Comparison of ENCODE assay signal across 11 cellular contexts in genomic region chr20:45320948-45321595, GRCh38. TPM values are rescaled to one million over a fixed set of nuclear protein-coding genes. Genes with fewer than 3 reads are reported as not detected.
DNase-seq lines count a peak whose midpoint lies in the region; ATAC-seq and TF ChIP-seq lines count a peak whose summit lies in the region.
"Had no signal": no experiment of that assay in that cellular context is flagged by ENCODE, and none has a peak within 500 bp of the region (broad histone marks: within the 10 kb centered on the region; RNA-seq: fewer than 3 reads in every experiment).

No MANE protein-coding gene starts in this region.

- intact Hi-C loops in activated B cell treated with CpG ODN at 0.5 μM for 24 hours (cut with micrococcal nuclease) = loop anchor here (1.0 kb wide), 1 partner anchor 42 kb away; the partner anchor contains the start of gene SYS1

- no peak for TF ChIP-seq CTCF in activated B cell treated with CpG ODN at 0.5 μM for 24 hours (IDR thresholded peaks at IDR 0.05)

- no peak for DNase-seq in activated naive CD4-positive, alpha-beta T cell treated with anti-CD3 and anti-CD28 coated beads, Interleukin-2, amount 50 U/mL, for 16 hours
- peak; percentile 35 for DNase-seq in KG1 (lab: John Stamatoyannopoulos, UW)
- DNase-seq in activated B cell treated with CpG ODN at 0.5 μM for 24 hours = no peak
- DNase-seq in NCI-H526 (lab: John Stamatoyannopoulos, UW) = no peak
- no peak for DNase-seq in NCI-H2107 (lab: John Stamatoyannopoulos, UW)
- DNase-seq in NK-92 treated with Interleukin-12 subunit alpha and Interleukin-12 subunit beta, amount 100 ng/mL, for 24 hours (lab: John Stamatoyannopoulos, UW) = no peak
- DNase-seq: foreskin keratinocyte, T-helper 9 cell had no signal

- CTCF ChIA-PET in activated B cell treated with CpG ODN at 0.5 μM for 24 hours (lab: Charles Lee) = interaction anchor here (1.0 to 5.2 kb wide), 10 partner anchors 9 to 450 kb away, joined by 3 to 49 read pairs (median 5); partner anchors contain the start of gene SYS1

- no peaks in the 10 kb centered on the region for H3K9me3 Mint-ChIP-seq in activated naive CD4-positive, alpha-beta T cell treated with anti-CD3 and anti-CD28 coated beads, Interleukin-2, amount 50 U/mL, for 24 hours
- no peaks in the 10 kb centered on the region for H3K9me3 Mint-ChIP-seq in activated B cell treated with CpG ODN at 0.5 μM for 24 hours

- H3K4me3 Mint-ChIP-seq in activated naive CD4-positive, alpha-beta T cell treated with anti-CD3 and anti-CD28 coated beads, Interleukin-2, amount 50 U/mL, for 24 hours = no peak overlapping the region
- H3K4me3 Mint-ChIP-seq in activated B cell treated with CpG ODN at 0.5 μM for 24 hours = peak overlapping the region; percentile 32

- H3K4me1 Mint-ChIP-seq in activated naive CD4-positive, alpha-beta T cell treated with anti-CD3 and anti-CD28 coated beads, Interleukin-2, amount 50 U/mL, for 24 hours = peaks cover 24% of the 10 kb centered on the region
- peaks cover 37% of the 10 kb centered on the region for H3K4me1 Mint-ChIP-seq in activated B cell treated with CpG ODN at 0.5 μM for 24 hours

- H3K27me3 Mint-ChIP-seq in activated naive CD4-positive, alpha-beta T cell treated with anti-CD3 and anti-CD28 coated beads, Interleukin-2, amount 50 U/mL, for 24 hours = no peaks in the 10 kb centered on the region
- H3K27me3 Mint-ChIP-seq in activated B cell treated with CpG ODN at 0.5 μM for 24 hours = peaks cover 4% of the 10 kb centered on the region

- H3K27ac Mint-ChIP-seq in activated naive CD4-positive, alpha-beta T cell treated with anti-CD3 and anti-CD28 coated beads, Interleukin-2, amount 50 U/mL, for 24 hours = peak overlapping the region; percentile 46
- H3K27ac Mint-ChIP-seq in activated B cell treated with CpG ODN at 0.5 μM for 24 hours = peak overlapping the region; percentile 46

- POLR2A ChIA-PET in activated B cell treated with CpG ODN at 0.5 μM for 24 hours (lab: Charles Lee) = interaction anchor here (0.9 to 2.9 kb wide), 6 partner anchors 9 to 449 kb away, joined by 3 to 19 read pairs (median 4); partner anchors contain the start of gene SYS1

- H3K36me3 Mint-ChIP-seq in activated naive CD4-positive, alpha-beta T cell treated with anti-CD3 and anti-CD28 coated beads, Interleukin-2, amount 50 U/mL, for 24 hours = no peaks in the 10 kb centered on the region
- no peaks in the 10 kb centered on the region for H3K36me3 Mint-ChIP-seq in activated B cell treated with CpG ODN at 0.5 μM for 24 hours (ENCODE audit: low read depth)

- ATAC-seq in activated B cell treated with CpG ODN at 0.5 μM for 24 hours (ENCODE audit: low read depth) = peak; percentile 93
- ATAC-seq in GM21360 (IDR thresholded peaks at IDR 0.05; ENCODE audit: unreplicated experiment) = no peak
- ATAC-seq: foreskin keratinocyte had no signal

RNA-seq across cellular contexts. Expression of gene MATN4, which starts 13.0 kb away (rescaled TPM):
- total RNA-seq in activated B cell treated with CpG ODN at 0.5 μM for 24 hours = not detected in 2 replicates
- total RNA-seq: foreskin keratinocyte, temporal lobe had no signal

RNA-seq across cellular contexts. Expression of gene RBPJL, which starts 14.4 kb away (rescaled TPM):
- not detected in 2 replicates for total RNA-seq in activated B cell treated with CpG ODN at 0.5 μM for 24 hours
- total RNA-seq: foreskin keratinocyte, temporal lobe had no signal

RNA-seq across cellular contexts. Expression of gene SDC4, which starts 27.2 kb away (rescaled TPM):
- total RNA-seq in activated B cell treated with CpG ODN at 0.5 μM for 24 hours = not detected in 2 replicates

RNA-seq across cellular contexts. Expression of gene SYS1, which starts 41.9 kb away (rescaled TPM):
- total RNA-seq in activated B cell treated with CpG ODN at 0.5 μM for 24 hours = 31.7 and 35.2 TPM in 2 replicates

RNA-seq across cellular contexts. Expression of gene TP53TG5, which starts 57.1 kb away (rescaled TPM):
- total RNA-seq in activated B cell treated with CpG ODN at 0.5 μM for 24 hours = not detected in 2 replicates
- total RNA-seq: foreskin keratinocyte, temporal lobe had no signal
